8 cellular contexts compared by ENCODE assay signal in genomic region chr14:21014761-21015190, GRCh38. TPM values are rescaled to one million over a fixed set of nuclear protein-coding genes. Genes with fewer than 3 reads are reported as not detected.
DNase-seq lines count a peak whose midpoint lies in the region; ATAC-seq, FAIRE-seq and TF ChIP-seq lines count a peak whose summit lies in the region.

No MANE protein-coding gene starts in this region.

- intact Hi-C loops in heart right ventricle (cut with DNase I): loop anchor here (1.0 to 5.0 kb wide), 8 partner anchors 22 to 93 kb away; no protein-coding TSS in a partner anchor
- intact Hi-C loops in aorta (cut with DNase I): loop anchor here (1.0 to 5.0 kb wide), 5 partner anchors 25 to 93 kb away; no protein-coding TSS in a partner anchor

- H3K4me1 ChIP-seq in heart right ventricle: peaks cover 0 to 38% (median 6%) of the 10 kb centered on the region in 9 donors
- no peaks in the 10 kb centered on the region for H3K4me1 ChIP-seq in aorta (ENCODE audit: control insufficient read depth in 1 of 2, insufficient read depth in 2 of 2, low read length in 2 of 2)

- ATAC-seq in heart right ventricle: peak; percentile 70 to 89 (median 83)
- peak; percentile 88 for ATAC-seq in aorta (ENCODE audit: low FRiP score)

- H3K27me3 ChIP-seq in heart right ventricle: no peaks in the 10 kb centered on the region
- no peaks in the 10 kb centered on the region for H3K27me3 ChIP-seq in aorta (ENCODE audit: control insufficient read depth in 1 of 2, insufficient read depth in 2 of 2, low read length in 1 of 2)

- H3K27ac ChIP-seq in heart right ventricle (peak overlapping the region in 4 of 10 donors; percentile 6 to 34 (median 14)), aorta (ENCODE audit: low read depth in 1 of 2, low read length in 2 of 2) (no peak overlapping the region)

- 0 to 1% methylated on average over 4 of the region's 4 CpGs for WGBS in heart right ventricle, 2 donors
- WGBS in aorta, 2 donors: 0 to 1% methylated on average over 4 of the region's 4 CpGs

- DNase-seq in GM19239 (ENCODE audit: insufficient read length, low spot score) (peak; percentile 57), NCI-H187 (lab: John Stamatoyannopoulos, UW) (peak; percentile 79 to 80), T-helper 1 cell (peak; percentile 54 to 83 (median 67)), amniotic epithelial cell (ENCODE audit: low read depth) (peak; percentile 77), heart right ventricle (peak; percentile 70 to 91), putamen (ENCODE audit: low spot score) (peak; percentile 94), aorta (peak; percentile 87 to 90)

- peaks cover 0 to 43% (median 22%) of the 10 kb centered on the region in 9 donors for H3K36me3 ChIP-seq in heart right ventricle
- H3K36me3 ChIP-seq in aorta (ENCODE audit: control insufficient read depth in 1 of 2, insufficient read depth in 2 of 2, low read length in 1 of 2): peaks cover 0 to 4% of the 10 kb centered on the region in 2 donors

- TF ChIP-seq CTCF in heart right ventricle (IDR thresholded peaks at IDR 0.05): peak; percentile 84 to 98 (median 93)

- FAIRE-seq in A204.1 (lab: Jason Lieb, UNC): peak; percentile 85
- FAIRE-seq in GM19239 (lab: Jason Lieb, UNC): peak; percentile 72

- H3K4me3 ChIP-seq in heart right ventricle (no peak overlapping the region), aorta (ENCODE audit: low read length in 2 of 2) (no peak overlapping the region)

- no peaks in the 10 kb centered on the region for H3K9me3 ChIP-seq in heart right ventricle
- no peaks in the 10 kb centered on the region for H3K9me3 ChIP-seq in aorta (ENCODE audit: control insufficient read depth, low read length)

RNA-seq across cellular contexts. Expression of gene NDRG2, which starts 10.1 kb away (rescaled TPM):
- total RNA-seq in heart right ventricle (100 to 1,000 TPM; 242 to 420 (median 299) TPM), aorta (100 to 1,000 TPM in 1 of 2 donors, 10 to 100 TPM in 1; 68.7 to 107 TPM)
- polyA plus RNA-seq in heart right ventricle (100 to 1,000 TPM; 286 to 293 TPM), aorta (100 to 1,000 TPM in 1 of 2 donors, 10 to 100 TPM in 1; 83.6 to 196 TPM)

RNA-seq across cellular contexts. Expression of gene TPPP2, which starts 15.2 kb away (rescaled TPM):
- 1 to 10 TPM in 5 of 10 donors, under 1 TPM in 5; 0.28 to 3.2 (median 0.91) TPM for total RNA-seq in heart right ventricle
- polyA plus RNA-seq in heart right ventricle: 1 to 10 TPM in 1 of 2 donors, under 1 TPM in 1; 0.75 to 1.1 TPM
- not detected for total RNA-seq in aorta
- polyA plus RNA-seq in aorta: not detected

RNA-seq across cellular contexts. Expression of gene SLC39A2, which starts 15.7 kb away (rescaled TPM):
- total RNA-seq in heart right ventricle (not detected), aorta (not detected)
- polyA plus RNA-seq in heart right ventricle (not detected), aorta (not detected)

RNA-seq across cellular contexts. Expression of gene RNASE13, which starts 19.8 kb away (rescaled TPM):
- total RNA-seq in heart right ventricle (not detected), aorta (not detected)
- polyA plus RNA-seq in heart right ventricle (not detected), aorta (under 1 TPM in 1 of 2 donors, not detected in 1; 0.18 TPM)

RNA-seq across cellular contexts. Expression of gene METTL17, which starts 25.0 kb away (rescaled TPM):
- total RNA-seq in heart right ventricle: 10 to 100 TPM; 28.8 to 56.4 (median 38.3) TPM
- polyA plus RNA-seq in heart right ventricle: 10 to 100 TPM; 50.2 to 79.3 TPM
- total RNA-seq in aorta: 10 to 100 TPM; 33.5 to 57.0 TPM
- 10 to 100 TPM; 20.0 to 88.6 TPM for polyA plus RNA-seq in aorta
